In the genomic region with DNA sequence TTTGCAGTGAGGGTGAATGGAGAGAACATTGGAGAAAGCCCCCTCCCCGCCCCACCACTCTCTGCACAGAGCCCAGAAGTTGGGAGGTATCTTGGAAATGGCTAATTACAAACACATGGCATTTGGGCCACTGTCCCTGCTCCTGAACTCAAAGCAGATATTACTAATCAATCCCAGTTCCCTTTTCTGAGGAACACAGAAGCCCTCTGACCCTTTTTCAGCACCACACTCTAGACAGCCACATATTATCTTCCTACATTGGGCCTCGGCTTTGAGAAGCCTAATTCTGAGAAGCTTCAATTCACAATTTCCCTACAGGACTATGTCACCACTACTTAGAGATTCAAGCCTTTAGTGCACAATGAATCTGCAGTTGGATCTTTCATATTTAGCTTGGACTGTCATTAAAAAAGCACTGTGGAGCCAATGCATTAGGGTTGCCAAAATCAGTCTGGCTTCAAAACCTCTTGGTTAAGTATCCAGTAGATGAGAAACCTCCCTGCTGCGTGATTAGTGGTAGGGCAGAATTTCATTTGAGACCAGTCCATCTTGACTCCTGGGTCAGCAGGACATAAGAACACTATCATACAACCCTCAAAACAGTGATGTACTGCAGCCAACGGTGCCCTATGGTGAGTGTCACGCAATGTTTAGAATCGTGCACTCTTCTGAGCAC, we compare ENCODE assay signal across 1 cellular context.
TF ChIP-seq lines count a peak whose summit lies in the region.

No MANE protein-coding gene starts in this region.

TF ChIP-seq in SK-N-SH, 30 proteins besides CTCF, POLR2A, EP300 and RAD21:
- TF ChIP-seq ZBTB33 (IDR thresholded peaks at IDR 0.05; ENCODE audit: borderline replicate concordance, low read depth) (no peak), TCF12 (IDR thresholded peaks at IDR 0.05) (peak; percentile 17; the same call in 1 of the 2 replicates), CHD2 (IDR thresholded peaks at IDR 0.05; ENCODE audit: low read length, partially characterized antibody) (no peak), RCOR1 (IDR thresholded peaks at IDR 0.05; ENCODE audit: low read length) (0 out of 2 replicates have a peak, but pooled peaks have one; percentile 29)
- TF ChIP-seq, protein P1, sequence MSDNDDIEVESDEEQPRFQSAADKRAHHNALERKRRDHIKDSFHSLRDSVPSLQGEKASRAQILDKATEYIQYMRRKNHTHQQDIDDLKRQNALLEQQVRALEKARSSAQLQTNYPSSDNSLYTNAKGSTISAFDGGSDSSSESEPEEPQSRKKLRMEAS (IDR thresholded peaks at IDR 0.05; ENCODE audit: low read depth): no peak
